8 cellular contexts compared by ENCODE assay signal in genomic region chr15:40564591-40565332, GRCh38. TPM values are rescaled to one million over a fixed set of nuclear protein-coding genes. Genes with fewer than 3 reads are reported as not detected.
A peak's percentile ranks its signal among the peaks of the same experiment; 100 is the strongest.
DNase-seq lines count a peak whose midpoint lies in the region; ATAC-seq and TF ChIP-seq lines count a peak whose summit lies in the region.

TSS of gene CCDC32 (minus strand) at chr15:40565042. CDS start at chr15:40563015, 2,027 bp downstream.

- H3K36me3 ChIP-seq in CD8-positive, alpha-beta T cell (ENCODE audit: insufficient read depth, low read length), result no peaks in the 10 kb centered on the region
- peaks cover 10% of the 10 kb centered on the region for H3K36me3 ChIP-seq in lower lobe of right lung

- H3K4me1 ChIP-seq in CD8-positive, alpha-beta T cell (ENCODE audit: insufficient read depth, low read length), result peaks cover 11% of the 10 kb centered on the region
- peaks cover 20% of the 10 kb centered on the region for H3K4me1 ChIP-seq in lower lobe of right lung

- H3K27ac ChIP-seq in CD8-positive, alpha-beta T cell (ENCODE audit: low read depth, low read length), result peak within 1 kb of the TSS; percentile 87
- peak within 1 kb of the TSS; percentile 96 for H3K27ac ChIP-seq in lower lobe of right lung

- H3K27me3 Mint-ChIP-seq in CD8-positive, alpha-beta T cell (ENCODE audit: low read depth), result no peaks in the 10 kb centered on the region

- DNase-seq in CD8-positive, alpha-beta T cell, result peak; percentile 84 to 98 (median 91)
- peak; percentile 94 for DNase-seq in HS-27A (ENCODE audit: low read depth)
- DNase-seq in NK-92 (lab: John Stamatoyannopoulos, UW; ENCODE audit: unreplicated experiment), result peak; percentile 56
- peak; percentile 89 to 90 for DNase-seq in activated CD8-positive, alpha-beta memory T cell treated with anti-CD3 and anti-CD28 coated beads for 1 hour (ENCODE audit: extremely low read depth in 1 of 2, low read depth in 1 of 2)
- DNase-seq in effector CD4-positive, alpha-beta T cell, result peak; percentile 94
- peak; percentile 99 for DNase-seq in lower lobe of right lung
- DNase-seq in stimulated activated CD4-positive, alpha-beta T cell treated with anti-CD3 and anti-CD28 coated beads, TNF-alpha, amount 100 ng/mL, for 24 hours (ENCODE audit: low read depth in 3 of 3), result peak; percentile 88 to 96 (median 92)

- H3K4me3 Mint-ChIP-seq in CD8-positive, alpha-beta T cell, result peak within 1 kb of the TSS; percentile 95

- H3K36me3 Mint-ChIP-seq in CD8-positive, alpha-beta T cell, result peaks cover 31% of the 10 kb centered on the region

- POLR2A ChIA-PET in CD8-positive, alpha-beta T cell (lab: Charles Lee), result interaction anchor here (0.9 to 1.1 kb wide), 4 partner anchors 45 to 711 kb away, joined by 3 to 5 read pairs (median 4); partner anchors contain the start of genes BAHD1 and VPS18

- H3K27ac Mint-ChIP-seq in CD8-positive, alpha-beta T cell, result peak within 1 kb of the TSS; percentile 97

- no peaks in the 10 kb centered on the region for H3K9me3 ChIP-seq in CD8-positive, alpha-beta T cell (ENCODE audit: low read length)
- no peaks in the 10 kb centered on the region for H3K9me3 ChIP-seq in lower lobe of right lung

- H3K4me1 Mint-ChIP-seq in CD8-positive, alpha-beta T cell (ENCODE audit: low read depth), result peaks cover 52% of the 10 kb centered on the region

- intact Hi-C loops in CD8-positive, alpha-beta T cell (cut with DNase I, micrococcal nuclease), result loop anchor here (1.0 to 10.0 kb wide), 10 partner anchors 30 to 1710 kb away; partner anchors contain the start of genes BAHD1 (in 2 of the 2), RAD51 (in 2 of the 2), RTF1 (in 2 of the 2) and DNAJC17 (in 1 of the 2)
- intact Hi-C loops in lower lobe of right lung (cut with DNase I), result no loop called here

- H3K27me3 ChIP-seq in CD8-positive, alpha-beta T cell (ENCODE audit: insufficient read depth, low read length), result no peaks in the 10 kb centered on the region
- H3K27me3 ChIP-seq in lower lobe of right lung (ENCODE audit: low read depth), result no peaks in the 10 kb centered on the region

- TF ChIP-seq CTCF in CD8-positive, alpha-beta T cell (IDR thresholded peaks at IDR 0.05), result no peak
- no peak for TF ChIP-seq CTCF in lower lobe of right lung (IDR thresholded peaks at IDR 0.05)

- CTCF ChIA-PET in CD8-positive, alpha-beta T cell (lab: Charles Lee), result interaction anchor here (0.5 to 2.0 kb wide), 4 partner anchors 25 to 1210 kb away, joined by 3 to 10 read pairs (median 3); partner anchors contain the start of genes BAHD1 and MAPKBP1

- ATAC-seq in CD8-positive, alpha-beta T cell, result peak; percentile 90
- ATAC-seq in GM19467 (IDR thresholded peaks at IDR 0.05; ENCODE audit: unreplicated experiment) (peak; percentile 95), lower lobe of right lung (peak; percentile 98 to 99)

- H3K4me3 ChIP-seq in CD8-positive, alpha-beta T cell (ENCODE audit: low read depth, low read length), result peak within 1 kb of the TSS; percentile 89
- peak within 1 kb of the TSS; percentile 94 for H3K4me3 ChIP-seq in lower lobe of right lung

- no peaks in the 10 kb centered on the region for H3K9me3 Mint-ChIP-seq in CD8-positive, alpha-beta T cell

RNA-seq across cellular contexts. Expression of gene CCDC32, which starts in this region (rescaled TPM):
- total RNA-seq in CD8-positive, alpha-beta T cell, result 10 to 100 TPM; 18.3 to 20.3 TPM
- 24.8 TPM for total RNA-seq in lower lobe of right lung

Comparison
In these comparisons a context has a peak if more than half of its experiments do, and no peak if none do; other contexts are left out.
1. Peak in every context shown above with its lines: DNase-seq, ATAC-seq, H3K4me3 ChIP-seq and H3K27ac ChIP-seq.